Comparison of ENCODE assay signal across 1 cellular context in the genomic region with DNA sequence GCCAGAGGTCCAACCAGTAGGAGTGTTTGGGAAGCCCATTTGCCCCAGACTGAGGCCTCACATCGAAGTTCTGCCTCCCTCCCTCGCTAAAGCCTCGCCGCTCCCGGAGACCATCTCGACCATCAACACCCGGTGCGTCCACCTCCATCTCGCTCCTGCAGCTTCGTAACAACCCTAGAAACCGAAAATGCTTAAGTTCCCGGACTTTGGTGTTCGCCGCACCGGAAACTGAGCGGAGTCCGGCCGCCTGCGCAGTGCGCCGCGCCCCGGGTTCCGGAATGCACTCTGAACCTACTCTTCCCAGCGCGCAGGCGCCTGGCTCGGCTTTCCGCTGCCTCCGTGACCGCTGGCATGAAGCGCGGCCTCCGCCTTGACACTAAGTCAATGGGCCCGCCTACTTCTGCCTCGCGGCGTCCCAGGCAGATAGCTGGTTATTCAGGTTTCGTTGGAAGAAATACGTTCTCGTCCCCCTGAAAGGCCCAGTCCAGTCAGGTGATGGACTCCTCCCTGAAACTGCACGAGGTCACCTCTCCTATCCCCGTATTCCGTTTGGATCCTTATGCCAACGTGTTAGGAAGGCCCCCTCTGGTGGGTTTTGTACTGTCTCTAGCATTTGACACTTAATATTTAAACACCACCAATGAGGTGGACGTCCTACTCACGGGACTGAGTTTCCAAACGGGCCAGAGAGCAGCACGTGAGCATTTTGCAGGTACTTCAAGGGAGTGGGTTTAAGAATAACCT.
A peak's percentile ranks its signal among the peaks of the same experiment; 100 is the strongest.
TF ChIP-seq lines count a peak whose summit lies in the region.

No MANE protein-coding gene starts in this region.

TF ChIP-seq in K562, 482 proteins besides CTCF, POLR2A, EP300 and RAD21 (continued from another document and continues in another):
- TF ChIP-seq, protein P1, sequence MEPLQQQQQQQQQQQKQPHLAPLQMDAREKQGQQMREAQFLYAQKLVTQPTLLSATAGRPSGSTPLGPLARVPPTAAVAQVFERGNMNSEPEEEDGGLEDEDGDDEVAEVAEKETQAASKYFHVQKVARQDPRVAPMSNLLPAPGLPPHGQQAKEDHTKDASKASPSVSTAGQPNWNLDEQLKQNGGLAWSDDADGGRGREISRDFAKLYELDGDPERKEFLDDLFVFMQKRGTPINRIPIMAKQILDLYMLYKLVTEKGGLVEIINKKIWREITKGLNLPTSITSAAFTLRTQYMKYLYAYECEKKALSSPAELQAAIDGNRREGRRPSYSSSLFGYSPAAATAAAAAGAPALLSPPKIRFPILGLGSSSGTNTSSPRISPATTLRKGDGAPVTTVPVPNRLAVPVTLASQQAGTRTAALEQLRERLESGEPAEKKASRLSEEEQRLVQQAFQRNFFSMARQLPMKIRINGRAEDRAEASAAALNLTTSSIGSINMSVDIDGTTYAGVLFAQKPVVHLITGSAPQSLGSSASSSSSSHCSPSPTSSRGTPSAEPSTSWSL (CRISPR knock-in tag; IDR thresholded peaks at IDR 0.05; ENCODE audit: borderline replicate concordance): no peak
- TF ChIP-seq, protein P2, sequence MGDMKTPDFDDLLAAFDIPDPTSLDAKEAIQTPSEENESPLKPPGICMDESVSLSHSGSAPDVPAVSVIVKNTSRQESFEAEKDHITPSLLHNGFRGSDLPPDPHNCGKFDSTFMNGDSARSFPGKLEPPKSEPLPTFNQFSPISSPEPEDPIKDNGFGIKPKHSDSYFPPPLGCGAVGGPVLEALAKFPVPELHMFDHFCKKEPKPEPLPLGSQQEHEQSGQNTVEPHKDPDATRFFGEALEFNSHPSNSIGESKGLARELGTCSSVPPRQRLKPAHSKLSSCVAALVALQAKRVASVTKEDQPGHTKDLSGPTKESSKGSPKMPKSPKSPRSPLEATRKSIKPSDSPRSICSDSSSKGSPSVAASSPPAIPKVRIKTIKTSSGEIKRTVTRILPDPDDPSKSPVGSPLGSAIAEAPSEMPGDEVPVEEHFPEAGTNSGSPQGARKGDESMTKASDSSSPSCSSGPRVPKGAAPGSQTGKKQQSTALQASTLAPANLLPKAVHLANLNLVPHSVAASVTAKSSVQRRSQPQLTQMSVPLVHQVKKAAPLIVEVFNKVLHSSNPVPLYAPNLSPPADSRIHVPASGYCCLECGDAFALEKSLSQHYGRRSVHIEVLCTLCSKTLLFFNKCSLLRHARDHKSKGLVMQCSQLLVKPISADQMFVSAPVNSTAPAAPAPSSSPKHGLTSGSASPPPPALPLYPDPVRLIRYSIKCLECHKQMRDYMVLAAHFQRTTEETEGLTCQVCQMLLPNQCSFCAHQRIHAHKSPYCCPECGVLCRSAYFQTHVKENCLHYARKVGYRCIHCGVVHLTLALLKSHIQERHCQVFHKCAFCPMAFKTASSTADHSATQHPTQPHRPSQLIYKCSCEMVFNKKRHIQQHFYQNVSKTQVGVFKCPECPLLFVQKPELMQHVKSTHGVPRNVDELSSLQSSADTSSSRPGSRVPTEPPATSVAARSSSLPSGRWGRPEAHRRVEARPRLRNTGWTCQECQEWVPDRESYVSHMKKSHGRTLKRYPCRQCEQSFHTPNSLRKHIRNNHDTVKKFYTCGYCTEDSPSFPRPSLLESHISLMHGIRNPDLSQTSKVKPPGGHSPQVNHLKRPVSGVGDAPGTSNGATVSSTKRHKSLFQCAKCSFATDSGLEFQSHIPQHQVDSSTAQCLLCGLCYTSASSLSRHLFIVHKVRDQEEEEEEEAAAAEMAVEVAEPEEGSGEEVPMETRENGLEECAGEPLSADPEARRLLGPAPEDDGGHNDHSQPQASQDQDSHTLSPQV (IDR thresholded peaks at IDR 0.05): peak; percentile 78
- TF ChIP-seq, protein P3, sequence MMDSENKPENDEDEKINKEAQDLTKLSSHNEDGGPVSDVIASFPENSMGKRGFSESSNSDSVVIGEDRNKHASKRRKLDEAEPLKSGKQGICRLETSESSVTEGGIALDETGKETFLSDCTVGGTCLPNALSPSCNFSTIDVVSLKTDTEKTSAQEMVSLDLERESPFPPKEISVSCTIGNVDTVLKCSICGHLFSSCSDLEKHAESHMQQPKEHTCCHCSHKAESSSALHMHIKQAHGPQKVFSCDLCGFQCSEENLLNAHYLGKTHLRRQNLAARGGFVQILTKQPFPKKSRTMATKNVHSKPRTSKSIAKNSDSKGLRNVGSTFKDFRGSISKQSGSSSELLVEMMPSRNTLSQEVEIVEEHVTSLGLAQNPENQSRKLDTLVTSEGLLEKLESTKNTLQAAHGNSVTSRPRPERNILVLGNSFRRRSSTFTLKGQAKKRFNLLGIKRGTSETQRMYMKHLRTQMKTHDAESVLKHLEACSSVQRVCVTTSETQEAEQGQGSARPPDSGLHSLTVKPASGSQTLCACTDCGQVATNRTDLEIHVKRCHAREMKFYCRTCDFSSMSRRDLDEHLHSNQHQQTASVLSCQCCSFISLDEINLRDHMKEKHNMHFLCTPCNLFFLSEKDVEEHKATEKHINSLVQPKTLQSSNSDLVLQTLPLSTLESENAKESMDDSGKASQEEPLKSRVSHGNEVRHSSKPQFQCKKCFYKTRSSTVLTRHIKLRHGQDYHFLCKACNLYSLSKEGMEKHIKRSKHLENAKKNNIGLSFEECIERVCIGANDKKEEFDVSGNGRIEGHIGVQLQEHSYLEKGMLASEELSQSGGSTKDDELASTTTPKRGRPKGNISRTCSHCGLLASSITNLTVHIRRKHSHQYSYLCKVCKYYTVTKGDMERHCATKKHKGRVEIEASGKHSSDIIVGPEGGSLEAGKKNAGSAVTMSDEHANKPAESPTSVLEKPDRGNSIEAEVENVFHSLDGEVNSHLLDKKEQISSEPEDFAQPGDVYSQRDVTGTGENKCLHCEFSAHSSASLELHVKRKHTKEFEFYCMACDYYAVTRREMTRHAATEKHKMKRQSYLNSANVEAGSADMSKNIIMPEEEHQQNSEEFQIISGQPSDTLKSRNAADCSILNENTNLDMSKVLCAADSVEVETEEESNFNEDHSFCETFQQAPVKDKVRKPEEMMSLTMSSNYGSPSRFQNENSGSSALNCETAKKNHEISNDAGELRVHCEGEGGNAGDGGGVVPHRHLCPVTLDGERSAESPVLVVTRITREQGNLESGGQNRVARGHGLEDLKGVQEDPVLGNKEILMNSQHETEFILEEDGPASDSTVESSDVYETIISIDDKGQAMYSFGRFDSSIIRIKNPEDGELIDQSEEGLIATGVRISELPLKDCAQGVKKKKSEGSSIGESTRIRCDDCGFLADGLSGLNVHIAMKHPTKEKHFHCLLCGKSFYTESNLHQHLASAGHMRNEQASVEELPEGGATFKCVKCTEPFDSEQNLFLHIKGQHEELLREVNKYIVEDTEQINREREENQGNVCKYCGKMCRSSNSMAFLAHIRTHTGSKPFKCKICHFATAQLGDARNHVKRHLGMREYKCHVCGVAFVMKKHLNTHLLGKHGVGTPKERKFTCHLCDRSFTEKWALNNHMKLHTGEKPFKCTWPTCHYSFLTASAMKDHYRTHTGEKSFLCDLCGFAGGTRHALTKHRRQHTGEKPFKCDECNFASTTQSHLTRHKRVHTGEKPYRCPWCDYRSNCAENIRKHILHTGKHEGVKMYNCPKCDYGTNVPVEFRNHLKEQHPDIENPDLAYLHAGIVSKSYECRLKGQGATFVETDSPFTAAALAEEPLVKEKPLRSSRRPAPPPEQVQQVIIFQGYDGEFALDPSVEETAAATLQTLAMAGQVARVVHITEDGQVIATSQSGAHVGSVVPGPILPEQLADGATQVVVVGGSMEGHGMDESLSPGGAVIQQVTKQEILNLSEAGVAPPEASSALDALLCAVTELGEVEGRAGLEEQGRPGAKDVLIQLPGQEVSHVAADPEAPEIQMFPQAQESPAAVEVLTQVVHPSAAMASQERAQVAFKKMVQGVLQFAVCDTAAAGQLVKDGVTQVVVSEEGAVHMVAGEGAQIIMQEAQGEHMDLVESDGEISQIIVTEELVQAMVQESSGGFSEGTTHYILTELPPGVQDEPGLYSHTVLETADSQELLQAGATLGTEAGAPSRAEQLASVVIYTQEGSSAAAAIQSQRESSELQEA (IDR thresholded peaks at IDR 0.05; ENCODE audit: low read depth): no peak
- TF ChIP-seq MAZ (CRISPR knock-in tag; conservative IDR thresholded peaks at IDR 0.05 in 1 of 2, IDR thresholded peaks at IDR 0.05 in 1 of 2): peak in 1 of 2 experiments; percentile 72; a peak in 2 of 4 replicates
- TF ChIP-seq, protein P4, sequence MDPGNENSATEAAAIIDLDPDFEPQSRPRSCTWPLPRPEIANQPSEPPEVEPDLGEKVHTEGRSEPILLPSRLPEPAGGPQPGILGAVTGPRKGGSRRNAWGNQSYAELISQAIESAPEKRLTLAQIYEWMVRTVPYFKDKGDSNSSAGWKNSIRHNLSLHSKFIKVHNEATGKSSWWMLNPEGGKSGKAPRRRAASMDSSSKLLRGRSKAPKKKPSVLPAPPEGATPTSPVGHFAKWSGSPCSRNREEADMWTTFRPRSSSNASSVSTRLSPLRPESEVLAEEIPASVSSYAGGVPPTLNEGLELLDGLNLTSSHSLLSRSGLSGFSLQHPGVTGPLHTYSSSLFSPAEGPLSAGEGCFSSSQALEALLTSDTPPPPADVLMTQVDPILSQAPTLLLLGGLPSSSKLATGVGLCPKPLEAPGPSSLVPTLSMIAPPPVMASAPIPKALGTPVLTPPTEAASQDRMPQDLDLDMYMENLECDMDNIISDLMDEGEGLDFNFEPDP (CRISPR knock-in tag; IDR thresholded peaks at IDR 0.05): no peak
- TF ChIP-seq TRIM28 (IDR thresholded peaks at IDR 0.05): no peak
- TF ChIP-seq ZNF507 (tag; conservative IDR thresholded peaks at IDR 0.05): no peak
- TF ChIP-seq, protein P5, sequence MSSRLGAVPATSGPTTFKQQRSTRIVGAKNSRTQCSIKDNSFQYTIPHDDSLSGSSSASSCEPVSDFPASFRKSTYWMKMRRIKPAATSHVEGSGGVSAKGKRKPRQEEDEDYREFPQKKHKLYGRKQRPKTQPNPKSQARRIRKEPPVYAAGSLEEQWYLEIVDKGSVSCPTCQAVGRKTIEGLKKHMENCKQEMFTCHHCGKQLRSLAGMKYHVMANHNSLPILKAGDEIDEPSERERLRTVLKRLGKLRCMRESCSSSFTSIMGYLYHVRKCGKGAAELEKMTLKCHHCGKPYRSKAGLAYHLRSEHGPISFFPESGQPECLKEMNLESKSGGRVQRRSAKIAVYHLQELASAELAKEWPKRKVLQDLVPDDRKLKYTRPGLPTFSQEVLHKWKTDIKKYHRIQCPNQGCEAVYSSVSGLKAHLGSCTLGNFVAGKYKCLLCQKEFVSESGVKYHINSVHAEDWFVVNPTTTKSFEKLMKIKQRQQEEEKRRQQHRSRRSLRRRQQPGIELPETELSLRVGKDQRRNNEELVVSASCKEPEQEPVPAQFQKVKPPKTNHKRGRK (tag; IDR thresholded peaks at IDR 0.05): no peak
- no peak for TF ChIP-seq RAD51 (IDR thresholded peaks at IDR 0.05; ENCODE audit: borderline replicate concordance, low read depth)
- no peak for TF ChIP-seq ZNF165 (CRISPR knock-in tag; IDR thresholded peaks at IDR 0.05; ENCODE audit: borderline replicate concordance)
- TF ChIP-seq, protein P6, sequence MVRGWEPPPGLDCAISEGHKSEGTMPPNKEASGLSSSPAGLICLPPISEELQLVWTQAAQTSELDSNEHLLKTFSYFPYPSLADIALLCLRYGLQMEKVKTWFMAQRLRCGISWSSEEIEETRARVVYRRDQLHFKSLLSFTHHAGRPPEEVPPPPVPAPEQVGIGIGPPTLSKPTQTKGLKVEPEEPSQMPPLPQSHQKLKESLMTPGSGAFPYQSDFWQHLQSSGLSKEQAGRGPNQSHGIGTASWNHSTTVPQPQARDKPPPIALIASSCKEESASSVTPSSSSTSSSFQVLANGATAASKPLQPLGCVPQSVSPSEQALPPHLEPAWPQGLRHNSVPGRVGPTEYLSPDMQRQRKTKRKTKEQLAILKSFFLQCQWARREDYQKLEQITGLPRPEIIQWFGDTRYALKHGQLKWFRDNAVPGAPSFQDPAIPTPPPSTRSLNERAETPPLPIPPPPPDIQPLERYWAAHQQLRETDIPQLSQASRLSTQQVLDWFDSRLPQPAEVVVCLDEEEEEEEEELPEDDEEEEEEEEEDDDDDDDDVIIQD (CRISPR knock-in tag; IDR thresholded peaks at IDR 0.05): no peak
- 0 out of 2 replicates have a peak, but pooled peaks have one; percentile 12 for TF ChIP-seq MAFK (IDR thresholded peaks at IDR 0.05; ENCODE audit: low read length)
- no peak for TF ChIP-seq ZKSCAN3 (CRISPR knock-in tag; IDR thresholded peaks at IDR 0.05)
- TF ChIP-seq TARDBP (IDR thresholded peaks at IDR 0.05): no peak
- no peak for TF ChIP-seq ZNF780A (CRISPR knock-in tag; IDR thresholded peaks at IDR 0.05)
- TF ChIP-seq PTTG1 (tag; IDR thresholded peaks at IDR 0.05; ENCODE audit: low read depth): no peak
- TF ChIP-seq ESRRA (IDR thresholded peaks at IDR 0.05; ENCODE audit: borderline replicate concordance, low read depth): no peak; the same call in 1 of the 2 replicates
- TF ChIP-seq, protein P7, sequence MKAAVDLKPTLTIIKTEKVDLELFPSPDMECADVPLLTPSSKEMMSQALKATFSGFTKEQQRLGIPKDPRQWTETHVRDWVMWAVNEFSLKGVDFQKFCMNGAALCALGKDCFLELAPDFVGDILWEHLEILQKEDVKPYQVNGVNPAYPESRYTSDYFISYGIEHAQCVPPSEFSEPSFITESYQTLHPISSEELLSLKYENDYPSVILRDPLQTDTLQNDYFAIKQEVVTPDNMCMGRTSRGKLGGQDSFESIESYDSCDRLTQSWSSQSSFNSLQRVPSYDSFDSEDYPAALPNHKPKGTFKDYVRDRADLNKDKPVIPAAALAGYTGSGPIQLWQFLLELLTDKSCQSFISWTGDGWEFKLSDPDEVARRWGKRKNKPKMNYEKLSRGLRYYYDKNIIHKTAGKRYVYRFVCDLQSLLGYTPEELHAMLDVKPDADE (conservative IDR thresholded peaks at IDR 0.05; ENCODE audit: control insufficient read depth, low read depth, low read length): no peak
- no peak for TF ChIP-seq SMARCB1 (IDR thresholded peaks at IDR 0.05; ENCODE audit: insufficient read length, low read depth)
- TF ChIP-seq, protein P8, sequence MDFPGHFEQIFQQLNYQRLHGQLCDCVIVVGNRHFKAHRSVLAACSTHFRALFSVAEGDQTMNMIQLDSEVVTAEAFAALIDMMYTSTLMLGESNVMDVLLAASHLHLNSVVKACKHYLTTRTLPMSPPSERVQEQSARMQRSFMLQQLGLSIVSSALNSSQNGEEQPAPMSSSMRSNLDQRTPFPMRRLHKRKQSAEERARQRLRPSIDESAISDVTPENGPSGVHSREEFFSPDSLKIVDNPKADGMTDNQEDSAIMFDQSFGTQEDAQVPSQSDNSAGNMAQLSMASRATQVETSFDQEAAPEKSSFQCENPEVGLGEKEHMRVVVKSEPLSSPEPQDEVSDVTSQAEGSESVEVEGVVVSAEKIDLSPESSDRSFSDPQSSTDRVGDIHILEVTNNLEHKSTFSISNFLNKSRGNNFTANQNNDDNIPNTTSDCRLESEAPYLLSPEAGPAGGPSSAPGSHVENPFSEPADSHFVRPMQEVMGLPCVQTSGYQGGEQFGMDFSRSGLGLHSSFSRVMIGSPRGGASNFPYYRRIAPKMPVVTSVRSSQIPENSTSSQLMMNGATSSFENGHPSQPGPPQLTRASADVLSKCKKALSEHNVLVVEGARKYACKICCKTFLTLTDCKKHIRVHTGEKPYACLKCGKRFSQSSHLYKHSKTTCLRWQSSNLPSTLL (IDR thresholded peaks at IDR 0.05): no peak
- TF ChIP-seq ZNF41 (CRISPR knock-in tag; conservative IDR thresholded peaks at IDR 0.05): no peak
- no peak for TF ChIP-seq BMI1 (IDR thresholded peaks at IDR 0.05; ENCODE audit: low read length)
- TF ChIP-seq ZNF239 (CRISPR knock-in tag; IDR thresholded peaks at IDR 0.05): no peak
- TF ChIP-seq, protein P9, sequence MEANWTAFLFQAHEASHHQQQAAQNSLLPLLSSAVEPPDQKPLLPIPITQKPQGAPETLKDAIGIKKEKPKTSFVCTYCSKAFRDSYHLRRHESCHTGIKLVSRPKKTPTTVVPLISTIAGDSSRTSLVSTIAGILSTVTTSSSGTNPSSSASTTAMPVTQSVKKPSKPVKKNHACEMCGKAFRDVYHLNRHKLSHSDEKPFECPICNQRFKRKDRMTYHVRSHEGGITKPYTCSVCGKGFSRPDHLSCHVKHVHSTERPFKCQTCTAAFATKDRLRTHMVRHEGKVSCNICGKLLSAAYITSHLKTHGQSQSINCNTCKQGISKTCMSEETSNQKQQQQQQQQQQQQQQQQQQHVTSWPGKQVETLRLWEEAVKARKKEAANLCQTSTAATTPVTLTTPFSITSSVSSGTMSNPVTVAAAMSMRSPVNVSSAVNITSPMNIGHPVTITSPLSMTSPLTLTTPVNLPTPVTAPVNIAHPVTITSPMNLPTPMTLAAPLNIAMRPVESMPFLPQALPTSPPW (CRISPR knock-in tag; IDR thresholded peaks at IDR 0.05): peak; percentile 0; the same call in 1 of the 2 replicates
